Comparison of ENCODE assay signal across 1 cellular context in the genomic region with DNA sequence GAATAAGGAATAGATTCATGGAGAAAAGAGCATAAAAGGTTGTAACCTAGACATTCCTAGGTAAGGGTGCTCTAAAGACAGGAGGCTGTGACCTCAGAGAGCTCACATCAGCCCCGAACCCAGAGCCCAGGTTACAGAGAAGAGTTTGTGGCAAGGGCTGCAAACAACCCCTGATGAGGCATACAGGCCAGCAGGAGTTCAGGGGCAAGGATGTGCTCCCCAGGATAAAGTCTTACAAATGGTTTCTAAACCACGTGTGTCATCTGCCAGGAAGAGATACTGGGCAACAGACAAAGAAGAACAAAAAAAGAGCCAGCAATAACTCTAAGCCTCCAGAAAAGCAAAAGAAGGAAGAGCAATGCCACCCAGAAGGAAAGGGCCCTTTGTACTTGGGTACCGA.
TF ChIP-seq lines count a peak whose summit lies in the region.

No MANE protein-coding gene starts in this region.

TF ChIP-seq in K562, 482 proteins besides CTCF, POLR2A, EP300 and RAD21:
- TF ChIP-seq CREBBP (IDR thresholded peaks at IDR 0.05; ENCODE audit: low read depth, low read length) = no peak
- TF ChIP-seq ARNT (IDR thresholded peaks at IDR 0.05) = no peak
- TF ChIP-seq MIER1 (IDR thresholded peaks at IDR 0.05; ENCODE audit: low read depth) = no peak
- TF ChIP-seq ZNF764 (CRISPR knock-in tag; IDR thresholded peaks at IDR 0.05; ENCODE audit: low read depth) = no peak
- TF ChIP-seq CBFA2T3 (IDR thresholded peaks at IDR 0.05) = peak; percentile 34; the same call in 1 of the 2 replicates
- no peak for TF ChIP-seq ARID2 (IDR thresholded peaks at IDR 0.05)
- no peak for TF ChIP-seq ZNF3 (CRISPR knock-in tag; IDR thresholded peaks at IDR 0.05)
- no peak for TF ChIP-seq ZNF143 (CRISPR knock-in tag; IDR thresholded peaks at IDR 0.05)
- no peak for TF ChIP-seq CEBPB (tag; IDR thresholded peaks at IDR 0.05)
- TF ChIP-seq TAL1 (IDR thresholded peaks at IDR 0.05) = peak; percentile 35; the same call in 1 of the 2 replicates
- 0 out of 4 replicates have a peak, but pooled peaks of 1 of the 2 experiments have one; percentile 13 for TF ChIP-seq TRIM24 (IDR thresholded peaks at IDR 0.05)
- no peak for TF ChIP-seq ELF1 (tag; IDR thresholded peaks at IDR 0.05)
- TF ChIP-seq TCF3 (CRISPR knock-in tag; IDR thresholded peaks at IDR 0.05) = peak; percentile 64
- TF ChIP-seq SRF (CRISPR knock-in tag; IDR thresholded peaks at IDR 0.05) = no peak
